ENCODE assay signal across 8 cellular contexts in the genomic region with DNA sequence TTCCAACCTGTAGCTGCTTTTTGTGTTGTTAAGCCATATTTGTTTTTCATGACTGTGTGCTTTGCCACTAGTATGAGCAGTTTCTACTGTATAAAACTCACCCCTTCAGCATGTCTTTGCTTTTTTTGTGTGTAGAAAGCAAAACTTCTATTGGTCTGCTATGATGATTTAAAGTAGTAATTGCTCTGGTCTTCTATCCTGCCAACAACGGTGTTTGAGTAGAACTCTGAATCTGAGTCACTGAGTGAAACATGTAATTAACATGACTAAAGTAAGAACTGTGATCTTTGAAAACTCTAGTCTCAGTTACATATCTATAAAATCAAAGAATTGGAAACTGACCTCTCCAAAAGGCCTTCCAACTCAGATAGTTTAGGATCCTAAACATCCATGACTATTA.
DNase-seq lines count a peak whose midpoint lies in the region; ATAC-seq, FAIRE-seq and TF ChIP-seq lines count a peak whose summit lies in the region.

No MANE protein-coding gene starts in this region.

- peaks cover 33% of the 10 kb centered on the region for H3K4me1 ChIP-seq in HUES48 (ENCODE audit: control insufficient read depth, insufficient read depth, low read length)
- peaks cover 0 to 7% of the 10 kb centered on the region in 2 donors for H3K4me1 ChIP-seq in left lung

- peak; percentile 5 for ATAC-seq in left lung
- ATAC-seq in Right ventricle myocardium superior (ENCODE audit: poor library complexity): no peak

- peak overlapping the region; percentile 85 for H3K27ac ChIP-seq in HUES48 (ENCODE audit: low read depth, low read length)
- H3K27ac ChIP-seq in left lung: peak overlapping the region; percentile 53 to 68

- H3K9me3 ChIP-seq in HUES48 (ENCODE audit: control insufficient read depth, insufficient read depth, low read length): no peaks in the 10 kb centered on the region
- H3K9me3 ChIP-seq in left lung: no peaks in the 10 kb centered on the region

- intact Hi-C loops in left lung (cut with DNase I): no loop called here
- intact Hi-C loops in Right ventricle myocardium superior (cut with DNase I): no loop called here

- DNase-seq in GM12891 (ENCODE audit: insufficient read length, low spot score): no peak
- DNase-seq in GM20000 (ENCODE audit: low spot score): peak; percentile 41
- DNase-seq in left lung: no peak
- DNase-seq in NCI-H2227 (lab: John Stamatoyannopoulos, UW; ENCODE audit: unreplicated experiment): no peak
- DNase-seq in RPMI8226: no peak
- no peak for DNase-seq in SK-N-DZ (ENCODE audit: low spot score)
- no peak for DNase-seq in Right ventricle myocardium superior

- H3K27me3 ChIP-seq in HUES48 (ENCODE audit: control insufficient read depth, insufficient read depth, low read length) (no peaks in the 10 kb centered on the region), left lung (no peaks in the 10 kb centered on the region)

- TF ChIP-seq CTCF in GM20000 (IDR thresholded peaks at IDR 0.05; ENCODE audit: extremely low read depth, missing control alignments): no peak
- no peak for TF ChIP-seq CTCF in left lung (IDR thresholded peaks at IDR 0.05)

- FAIRE-seq in GM12891 (lab: Jason Lieb, UNC): peak; percentile 45

- TF ChIP-seq POLR2A in GM12891 (IDR thresholded peaks at IDR 0.05; ENCODE audit: low read depth, low read length): no peak

- H3K4me3 ChIP-seq in HUES48 (ENCODE audit: low read depth, low read length) (no peak overlapping the region), left lung (no peak overlapping the region)

- H3K36me3 ChIP-seq in HUES48 (ENCODE audit: control insufficient read depth, insufficient read depth, low read length) (no peaks in the 10 kb centered on the region), left lung (no peaks in the 10 kb centered on the region)

- H3K9ac ChIP-seq in HUES48 (ENCODE audit: low read depth, low read length): no peak overlapping the region

TF ChIP-seq in GM12891, 5 proteins besides CTCF, POLR2A, EP300 and RAD21:
- TF ChIP-seq POLR2AphosphoS5 (IDR thresholded peaks at IDR 0.05; ENCODE audit: low read depth, low read length): no peak
- no peak for TF ChIP-seq SPI1 (IDR thresholded peaks at IDR 0.05; ENCODE audit: low read depth, low read length)
- TF ChIP-seq POU2F2 (IDR thresholded peaks at IDR 0.05; ENCODE audit: low read depth, low read length): no peak
- TF ChIP-seq PAX5 (IDR thresholded peaks at IDR 0.05; ENCODE audit: insufficient read depth, low read length, severe bottlenecking): no peak
- no peak for TF ChIP-seq TAF1 (IDR thresholded peaks at IDR 0.05; ENCODE audit: low read depth, low read length)
